Comparison of ENCODE assay signal across 23 cellular contexts in the genomic region with DNA sequence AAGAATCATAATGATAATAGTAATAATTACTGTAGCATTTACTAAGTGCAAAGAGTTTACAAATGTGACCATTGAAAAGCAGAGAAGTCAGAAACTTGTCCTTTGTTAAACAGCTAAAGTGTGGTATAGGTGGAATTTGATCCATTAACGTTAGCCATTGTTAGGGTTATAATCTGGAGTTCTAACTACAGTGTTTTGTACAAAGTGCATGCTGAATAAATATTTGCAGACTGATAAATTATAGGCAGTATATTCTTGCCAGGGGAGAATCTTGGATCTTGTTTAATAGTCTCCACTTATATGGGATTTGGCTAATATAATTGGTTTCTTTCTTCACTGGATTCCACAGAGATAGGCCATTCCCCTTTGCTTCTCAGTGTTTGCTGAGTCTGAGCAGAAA.
"Had no signal": no experiment of that assay in that cellular context is flagged by ENCODE, and none has a peak within 500 bp of the region (broad histone marks: within the 10 kb centered on the region; RNA-seq: fewer than 3 reads in every experiment).

No MANE protein-coding gene starts in this region.

- H3K9me3 ChIP-seq: ascending aorta, body of pancreas had no signal

- H3K27ac ChIP-seq: ascending aorta, body of pancreas, KMS-11, PC-9 had no signal

- H3K4me3 ChIP-seq: ascending aorta, body of pancreas, PC-9 had no signal

- H3K9ac ChIP-seq: KMS-11 had no signal

- H3K27me3 ChIP-seq: ascending aorta, body of pancreas had no signal

- H3K4me1 ChIP-seq: ascending aorta had no signal

- H2AFZ ChIP-seq: PC-9 had no signal

- H3K36me3 ChIP-seq: ascending aorta had no signal

- ATAC-seq: activated naive CD4-positive, alpha-beta T cell treated with anti-CD3 and anti-CD28 coated beads, Interleukin-2, amount 50 U/mL, for 72 hours; activated naive CD8-positive, alpha-beta T cell treated with anti-CD3 and anti-CD28 coated beads, Interleukin-2, amount 50 U/mL, for 24 hours; activated T-cell treated with anti-CD3 and anti-CD28 coated beads, Interleukin-2, amount 50 U/mL, for 4 hours; body of pancreas; T-helper 17 cell had no signal

- DNase-seq: activated CD4-positive, alpha-beta memory T cell treated with anti-CD3 and anti-CD28 coated beads for 36 hours; activated CD4-positive, alpha-beta T cell treated with anti-CD3 and anti-CD28 coated beads, Interleukin-2, amount 10 ng/mL, durations not matched to agents 7 days and 5 days; activated CD4-positive, CD25-positive, alpha-beta regulatory T cell; activated CD8-positive, alpha-beta memory T cell treated with anti-CD3 and anti-CD28 coated beads for 24 hours; activated effector memory CD4-positive, alpha-beta T cell treated with anti-CD3 and anti-CD28 coated beads, Interleukin-2, amount 50 U/mL, for 16 hours; activated naive CD4-positive, alpha-beta T cell treated with Interleukin-2 at 50 U/mL for 16 hours; activated naive CD8-positive, alpha-beta T cell treated with anti-CD3 and anti-CD28 coated beads, Interleukin-2, amount 50 U/mL, for 24 hours; activated T-cell treated with anti-CD3 and anti-CD28 coated beads, Interleukin-2, amount 50 U/mL, for 4 hours; amniotic stem cell; body of pancreas; central memory CD4-positive, alpha-beta T cell; NCI-H1092; NCI-H1436; NCI-H1694 treated with DMSO at 0.1 percent for 48 hours; NCI-H2029 treated with DMSO at 0.1 percent for 48 hours; NCI-H524 treated with DMSO at 0.1 percent for 48 hours; PC-9; SHP77 treated with DMSO at 0.1 percent for 48 hours; T-helper 17 cell; T-helper 9 cell had no signal

- H3K4me2 ChIP-seq: KMS-11, PC-9 had no signal
